17 cellular contexts compared by ENCODE assay signal in genomic region chr2:7325186-7325585, GRCh38.
A peak's percentile ranks its signal among the peaks of the same experiment; 100 is the strongest.
DNase-seq lines count a peak whose midpoint lies in the region; ATAC-seq and TF ChIP-seq lines count a peak whose summit lies in the region.
"Had no signal": no experiment of that assay in that cellular context is flagged by ENCODE, and none has a peak within 500 bp of the region (broad histone marks: within the 10 kb centered on the region; RNA-seq: fewer than 3 reads in every experiment).

No MANE protein-coding gene starts in this region.

- H3K4me1 ChIP-seq in GM23338 (ENCODE audit: insufficient read depth) = peaks cover 8% of the 10 kb centered on the region
- peaks cover 13% of the 10 kb centered on the region for H3K4me1 ChIP-seq in endodermal cell (ENCODE audit: control insufficient read depth, insufficient read depth, low read length)
- H3K4me1 ChIP-seq: BE2C; BLaER1 treated with 17β-estradiol and CSF1 and Interleukin-3, amounts not matched to agents 10 nM and 100 nM had no signal

- H3K36me3 Mint-ChIP-seq in GM23338 (ENCODE audit: low read depth) = no peaks in the 10 kb centered on the region
- no peaks in the 10 kb centered on the region for H3K36me3 Mint-ChIP-seq in endodermal cell (ENCODE audit: low read depth)
- H3K36me3 Mint-ChIP-seq: CD14-positive monocyte had no signal

- 80% methylated on average over 3 to 4 of the region's 4 CpGs for WGBS in endodermal cell (ENCODE audit: insufficient coverage in 1 of 2, insufficient read length in 1 of 2), 2 experiments

- H3K4me3 Mint-ChIP-seq in GM23338 (no peak overlapping the region), endodermal cell (peak overlapping the region; percentile 39)
- H3K4me3 Mint-ChIP-seq: CD14-positive monocyte; CD4-positive, alpha-beta T cell; CD8-positive, alpha-beta memory T cell had no signal

- DNase-seq in DMS53 (lab: John Stamatoyannopoulos, UW) (peak; percentile 2), DMS53 treated with DMSO at 0.1 percent for 48 hours (lab: John Stamatoyannopoulos, UW; ENCODE audit: unreplicated experiment) (no peak), GM23338 (ENCODE audit: low spot score) (no peak), endodermal cell (peak; percentile 72)
- DNase-seq: ACHN; AML-193; BE2C; CD4-positive, alpha-beta T cell; CD8-positive, alpha-beta memory T cell; DMS 273 treated with DMSO at 0.1 percent for 48 hours; DND-41; HCEC 1CT had no signal

- H3K27me3 ChIP-seq in GM23338 (ENCODE audit: insufficient read depth) (no peaks in the 10 kb centered on the region), endodermal cell (ENCODE audit: control insufficient read depth, insufficient read depth, low read length, poor library complexity, severe bottlenecking) (peaks cover 34% of the 10 kb centered on the region)
- H3K27me3 ChIP-seq: BE2C; BLaER1 treated with 17β-estradiol and CSF1 and Interleukin-3, amounts not matched to agents 10 nM and 100 nM had no signal

- H3K36me3 ChIP-seq in GM23338 (ENCODE audit: insufficient read depth) = no peaks in the 10 kb centered on the region
- no peaks in the 10 kb centered on the region for H3K36me3 ChIP-seq in endodermal cell (ENCODE audit: control insufficient read depth, insufficient read depth, low read length)
- H3K36me3 ChIP-seq: BE2C; BLaER1 treated with 17β-estradiol and CSF1 and Interleukin-3, amounts not matched to agents 10 nM and 100 nM had no signal

- H3K27ac ChIP-seq in GM23338 (ENCODE audit: low read depth) (no peak overlapping the region), endodermal cell (ENCODE audit: low read depth, low read length) (no peak overlapping the region)
- H3K27ac ChIP-seq: 22Rv1; BLaER1 treated with 17β-estradiol and CSF1 and Interleukin-3, amounts not matched to agents 10 nM and 100 nM had no signal

- no peaks in the 10 kb centered on the region for H4K20me1 ChIP-seq in GM23338 (replicated peaks; ENCODE audit: insufficient read depth)
- H4K20me1 ChIP-seq: BLaER1 treated with 17β-estradiol and CSF1 and Interleukin-3, amounts not matched to agents 10 nM and 100 nM had no signal

- peaks cover 7% of the 10 kb centered on the region; the same call in 2 of the 3 replicates for H3K4me1 Mint-ChIP-seq in GM23338
- peaks cover 54% of the 10 kb centered on the region for H3K4me1 Mint-ChIP-seq in endodermal cell
- H3K4me1 Mint-ChIP-seq: CD14-positive monocyte; CD8-positive, alpha-beta memory T cell had no signal

- H3K9me3 ChIP-seq in endodermal cell (ENCODE audit: control insufficient read depth, low read length) = no peaks in the 10 kb centered on the region
- H3K9me3 ChIP-seq: BE2C had no signal

- ATAC-seq in GM23338 (no peak), HG02870 (IDR thresholded peaks at IDR 0.05; ENCODE audit: unreplicated experiment) (no peak), HG03045 (IDR thresholded peaks at IDR 0.05; ENCODE audit: unreplicated experiment) (no peak)

- H3K27me3 Mint-ChIP-seq in GM23338 (ENCODE audit: insufficient read depth, low read depth, poor library complexity) (peaks cover under 1% of the 10 kb centered on the region), endodermal cell (ENCODE audit: insufficient read depth) (peaks cover 87% of the 10 kb centered on the region)

- peaks cover 7% of the 10 kb centered on the region; the same call in 1 of the 2 replicates for H3K9me2 ChIP-seq in GM23338 (ENCODE audit: insufficient read depth)

- H3K4me3 ChIP-seq in GM23338 (no peak overlapping the region), endodermal cell (ENCODE audit: low read length) (no peak overlapping the region)
- H3K4me3 ChIP-seq: BLaER1 treated with 17β-estradiol and CSF1 and Interleukin-3, amounts not matched to agents 10 nM and 100 nM had no signal

- H3K9me3 Mint-ChIP-seq in GM23338 (no peaks in the 10 kb centered on the region), endodermal cell (no peaks in the 10 kb centered on the region)
- H3K9me3 Mint-ChIP-seq: CD4-positive, alpha-beta T cell had no signal

- TF ChIP-seq CTCF in GM23338 (conservative IDR thresholded peaks at IDR 0.05; ENCODE audit: low read depth in 2 of 2) (no peak), endodermal cell (conservative IDR thresholded peaks at IDR 0.05) (no peak)

- H3K4me2 ChIP-seq in GM23338 = no peak overlapping the region
- H3K4me2 ChIP-seq: BLaER1 treated with 17β-estradiol and CSF1 and Interleukin-3, amounts not matched to agents 10 nM and 100 nM had no signal

- no peak overlapping the region for H3K27ac Mint-ChIP-seq in GM23338
- H3K27ac Mint-ChIP-seq in endodermal cell = peak overlapping the region; percentile 64
- H3K27ac Mint-ChIP-seq: CD14-positive monocyte; CD4-positive, alpha-beta T cell; CD8-positive, alpha-beta memory T cell had no signal

- H3K79me2 ChIP-seq in GM23338 (replicated peaks; ENCODE audit: insufficient read depth) = no peaks in the 10 kb centered on the region

- no peaks in the 10 kb centered on the region for H3F3A ChIP-seq in GM23338 (replicated peaks; ENCODE audit: low read depth)

- H3K9ac ChIP-seq in endodermal cell (ENCODE audit: extremely low read depth, low read length, poor library complexity, severe bottlenecking) = no peak overlapping the region
- H3K9ac ChIP-seq: BLaER1 treated with 17β-estradiol and CSF1 and Interleukin-3, amounts not matched to agents 10 nM and 100 nM had no signal

- H2AFZ ChIP-seq in GM23338 = peak overlapping the region; percentile 88

TF ChIP-seq in GM23338, 12 proteins besides CTCF, POLR2A, EP300 and RAD21 (continues in another document):
- TF ChIP-seq ETS1 (IDR thresholded peaks at IDR 0.05) (no peak), STAT1 (IDR thresholded peaks at IDR 0.05; ENCODE audit: unreplicated experiment) (no peak), JUNB (IDR thresholded peaks at IDR 0.05; ENCODE audit: unreplicated experiment) (no peak), ZNF331 (CRISPR knock-in tag; IDR thresholded peaks at IDR 0.05; ENCODE audit: low read depth) (no peak), REST (IDR thresholded peaks at IDR 0.05; ENCODE audit: unreplicated experiment) (no peak), POLR2AphosphoS5 (IDR thresholded peaks at IDR 0.05; ENCODE audit: low read depth) (no peak), ZNF114 (CRISPR knock-in tag; IDR thresholded peaks at IDR 0.05) (no peak), EZH2phosphoT487 (IDR thresholded peaks at IDR 0.05; ENCODE audit: unreplicated experiment) (no peak)

Comparison
In these comparisons a context has a peak if more than half of its experiments do, and no peak if none do; other contexts are left out.
1. DNase-seq: peak in DMS53 (single experiment) and endodermal cell (single experiment); none in DMS53 treated with DMSO at 0.1 percent for 48 hours (single experiment) and GM23338 (single experiment).